Comparison of ENCODE assay signal across 20 cellular contexts in genomic region chr10:21950566-21950965, GRCh38.
"Had no signal": no experiment of that assay in that cellular context is flagged by ENCODE, and none has a peak within 500 bp of the region (broad histone marks: within the 10 kb centered on the region; RNA-seq: fewer than 3 reads in every experiment).

No MANE protein-coding gene starts in this region.

- H3K27me3 ChIP-seq: ascending aorta, brain microvascular endothelial cell had no signal

- H3K4me1 ChIP-seq: ascending aorta had no signal

- H3K4me3 ChIP-seq: ascending aorta had no signal

- DNase-seq: activated CD4-positive, alpha-beta memory T cell treated with anti-CD3 and anti-CD28 coated beads, Interleukin-2, amount 10 ng/mL, durations not matched to agents 7 days and 5 days; activated CD4-positive, alpha-beta T cell treated with anti-CD3 and anti-CD28 coated beads for 36 hours; activated CD4-positive, alpha-beta T cell treated with anti-CD3 and anti-CD28 coated beads, Interleukin-2, amount 50 U/mL, for 1 hour; activated naive CD4-positive, alpha-beta T cell treated with anti-CD3 and anti-CD28 coated beads, Interleukin-2, amount 50 U/mL, for 16 hours; activated naive CD8-positive, alpha-beta T cell treated with anti-CD3 and anti-CD28 coated beads, Interleukin-2, amount 10 ng/mL, durations not matched to agents 7 days and 5 days; amniotic stem cell; brain microvascular endothelial cell; cerebellar nuclear complex; Karpas-422; MM.1S; NCI-H1105; NCI-H1436; NCI-H1694 treated with DMSO at 0.1 percent for 48 hours; NCI-H2029 treated with DMSO at 0.1 percent for 48 hours; NCI-H446; NCI-H524; PC-3; SHP77 treated with DMSO at 0.1 percent for 48 hours had no signal

- H3K27ac ChIP-seq: ascending aorta, brain microvascular endothelial cell, VCaP had no signal

- H3K36me3 ChIP-seq: ascending aorta, brain microvascular endothelial cell had no signal

- H3K9me3 ChIP-seq: ascending aorta had no signal

- ATAC-seq: activated CD4-positive, alpha-beta T cell treated with anti-CD3 and anti-CD28 coated beads for 36 hours; PC-3 had no signal
